Comparison of ENCODE assay signal across 14 cellular contexts in the genomic region with DNA sequence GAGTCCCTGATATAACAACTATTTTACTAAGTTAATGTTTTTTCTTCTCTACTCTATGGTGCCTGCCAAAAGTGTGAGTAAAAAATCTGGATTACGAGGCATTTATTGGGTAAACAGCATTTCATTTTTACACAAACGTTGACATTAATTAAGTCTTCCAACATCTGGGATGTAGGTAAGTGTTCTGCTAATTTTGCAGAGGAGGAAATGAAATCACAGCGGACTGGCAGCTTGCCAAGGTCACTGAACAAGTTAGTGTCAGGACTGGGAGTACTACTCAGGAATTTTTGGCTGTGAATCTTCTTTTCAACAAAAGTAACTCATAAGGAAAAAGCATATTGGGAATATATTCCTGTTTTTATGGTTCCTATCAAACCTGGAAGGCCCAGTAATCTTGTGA.
DNase-seq lines count a peak whose midpoint lies in the region; ATAC-seq and TF ChIP-seq lines count a peak whose summit lies in the region.
"Had no signal": no experiment of that assay in that cellular context is flagged by ENCODE, and none has a peak within 500 bp of the region (broad histone marks: within the 10 kb centered on the region; RNA-seq: fewer than 3 reads in every experiment).

No MANE protein-coding gene starts in this region.

- no peaks in the 10 kb centered on the region for H3K27me3 Mint-ChIP-seq in osteocyte (ENCODE audit: unreplicated experiment)
- H3K27me3 Mint-ChIP-seq: naive B cell; stimulated activated naive B cell treated with anti-CD40 and anti-IgM and Interleukin-4, amounts not matched to agents 10 μg/mL and 1 μg/mL and 100 μg/mL, for 72 hours had no signal

- no peak overlapping the region for H3K4me3 ChIP-seq in gastroesophageal sphincter
- H3K4me3 ChIP-seq: dorsolateral prefrontal cortex had no signal

- H3K27ac Mint-ChIP-seq in osteocyte (ENCODE audit: unreplicated experiment) = peak overlapping the region; percentile 6
- H3K27ac Mint-ChIP-seq: activated naive CD4-positive, alpha-beta T cell treated with anti-CD3 and anti-CD28 coated beads for 36 hours; naive B cell; stimulated activated naive B cell treated with anti-CD40 and anti-IgM and Interleukin-4, amounts not matched to agents 10 μg/mL and 1 μg/mL and 100 μg/mL, for 72 hours had no signal

- no peak for TF ChIP-seq EP300 in gastroesophageal sphincter (IDR thresholded peaks at IDR 0.05)

- DNase-seq in Daoy (ENCODE audit: low read depth) (peak; percentile 60), RPMI8226 (peak; percentile 29), osteocyte (ENCODE audit: extremely low spot score, unreplicated experiment) (no peak), NCI-H1930 (lab: John Stamatoyannopoulos, UW) (no peak), NCI-H82 (lab: John Stamatoyannopoulos, UW) (no peak), HuH-7.5 (ENCODE audit: low spot score) (no peak)
- no peak for DNase-seq in stimulated activated CD4-positive, alpha-beta T cell treated with anti-CD3 and anti-CD28 coated beads, Interleukin-4, amount 100 ng/mL, for 24 hours
- DNase-seq: activated naive CD4-positive, alpha-beta T cell treated with anti-CD3 and anti-CD28 coated beads for 36 hours; GF-D8; naive B cell; NCI-H446 treated with DMSO at 0.1 percent for 48 hours; stimulated activated naive B cell treated with anti-CD40 and anti-IgM and Interleukin-4, amounts not matched to agents 10 μg/mL and 1 μg/mL and 100 μg/mL, for 72 hours had no signal

- no peaks in the 10 kb centered on the region for H3K36me3 Mint-ChIP-seq in osteocyte (ENCODE audit: unreplicated experiment)
- H3K36me3 Mint-ChIP-seq: naive B cell; stimulated activated naive B cell treated with anti-CD40 and anti-IgM and Interleukin-4, amounts not matched to agents 10 μg/mL and 1 μg/mL and 100 μg/mL, for 72 hours had no signal

- peaks cover 0 to 6% (median 0%) of the 10 kb centered on the region in 3 donors for H3K4me1 ChIP-seq in gastroesophageal sphincter

- no peak overlapping the region for H3K27ac ChIP-seq in gastroesophageal sphincter
- H3K27ac ChIP-seq: dorsolateral prefrontal cortex had no signal

- peaks cover 18% of the 10 kb centered on the region for H3K4me1 Mint-ChIP-seq in osteocyte (ENCODE audit: unreplicated experiment)
- H3K4me1 Mint-ChIP-seq: naive B cell; stimulated activated naive B cell treated with anti-CD40 and anti-IgM and Interleukin-4, amounts not matched to agents 10 μg/mL and 1 μg/mL and 100 μg/mL, for 72 hours had no signal

- no peaks in the 10 kb centered on the region for H3K36me3 ChIP-seq in gastroesophageal sphincter

- H3K9me3 Mint-ChIP-seq in osteocyte (ENCODE audit: unreplicated experiment) = no peaks in the 10 kb centered on the region
- H3K9me3 Mint-ChIP-seq: activated naive CD4-positive, alpha-beta T cell treated with anti-CD3 and anti-CD28 coated beads for 36 hours had no signal

- no peaks in the 10 kb centered on the region for H3K9me3 ChIP-seq in gastroesophageal sphincter

- no peak for TF ChIP-seq POLR2A in gastroesophageal sphincter (IDR thresholded peaks at IDR 0.05)

- ATAC-seq in gastroesophageal sphincter = peak; percentile 33
- ATAC-seq: stimulated activated naive B cell treated with anti-CD40 and anti-IgM and Interleukin-4, amounts not matched to agents 10 μg/mL and 1 μg/mL and 100 μg/mL, for 72 hours had no signal

- 11 to 28% methylated on average over 3 of the region's 3 CpGs for WGBS in gastroesophageal sphincter (ENCODE audit: low coverage in 1 of 2), 2 donors

- TF ChIP-seq CTCF in gastroesophageal sphincter (IDR thresholded peaks at IDR 0.05) (no peak), osteocyte (IDR thresholded peaks at IDR 0.05) (no peak)

- no peak overlapping the region for H3K4me3 Mint-ChIP-seq in osteocyte (ENCODE audit: unreplicated experiment)
- H3K4me3 Mint-ChIP-seq: activated naive CD4-positive, alpha-beta T cell treated with anti-CD3 and anti-CD28 coated beads for 36 hours; naive B cell; stimulated activated naive B cell treated with anti-CD40 and anti-IgM and Interleukin-4, amounts not matched to agents 10 μg/mL and 1 μg/mL and 100 μg/mL, for 72 hours had no signal

- H3K27me3 ChIP-seq in gastroesophageal sphincter = no peaks in the 10 kb centered on the region

Comparison
In these comparisons a context has a peak if more than half of its experiments do, and no peak if none do; other contexts are left out.
1. DNase-seq: peak in Daoy (single experiment) and RPMI8226 (single experiment); none in osteocyte (single experiment), NCI-H1930 (0 of 2), NCI-H82 (single experiment), HuH-7.5 (single experiment) and stimulated activated CD4-positive, alpha-beta T cell treated with anti-CD3 and anti-CD28 coated beads, Interleukin-4, amount 100 ng/mL, for 24 hours (single experiment).